Comparison of ENCODE assay signal across 1 cellular context in genomic region chr7:155471728-155472127, GRCh38.
TF ChIP-seq lines count a peak whose summit lies in the region.

No MANE protein-coding gene starts in this region.

TF ChIP-seq in GM12878, 131 proteins besides CTCF, POLR2A, EP300 and RAD21:
- peak; percentile 80; the same call in 1 of the 2 replicates for TF ChIP-seq PAX5 (IDR thresholded peaks at IDR 0.05; ENCODE audit: borderline replicate concordance, low read depth, low read length)
- TF ChIP-seq ATF2 (IDR thresholded peaks at IDR 0.05; ENCODE audit: low read length): no peak
- peak; percentile 83 for TF ChIP-seq TCF7 (IDR thresholded peaks at IDR 0.05; ENCODE audit: borderline replicate concordance)
TF ChIP-seq in GM12878: peak in this region for 2.
